Comparison of ENCODE assay signal across 1 cellular context in genomic region chr1:11132571-11133293, GRCh38.
TF ChIP-seq lines count a peak whose summit lies in the region.

No MANE protein-coding gene starts in this region.

TF ChIP-seq in HCT116, 20 proteins besides CTCF, POLR2A, EP300 and RAD21 (continued from another document):
- TF ChIP-seq REST (IDR thresholded peaks at IDR 0.05; ENCODE audit: low read depth), result no peak
- TF ChIP-seq TCF7L2 (IDR thresholded peaks at IDR 0.05; ENCODE audit: borderline replicate concordance, extremely low read depth, insufficient read depth, insufficient read length), result no peak
- no peak for TF ChIP-seq ZNF274 (IDR thresholded peaks at IDR 0.05; ENCODE audit: low read depth, low read length)
- TF ChIP-seq POLR2AphosphoS5 (IDR thresholded peaks at IDR 0.05; ENCODE audit: low read depth, low read length), result no peak
- TF ChIP-seq ELF1 (IDR thresholded peaks at IDR 0.05; ENCODE audit: borderline replicate concordance, low read depth), result no peak
- TF ChIP-seq CBX3 (IDR thresholded peaks at IDR 0.05; ENCODE audit: low read depth), result no peak
- TF ChIP-seq YY1 (IDR thresholded peaks at IDR 0.05; ENCODE audit: extremely low read depth, insufficient replicate concordance, low read depth, low read length), result no peak
